Comparison of ENCODE assay signal across 9 cellular contexts in the genomic region with DNA sequence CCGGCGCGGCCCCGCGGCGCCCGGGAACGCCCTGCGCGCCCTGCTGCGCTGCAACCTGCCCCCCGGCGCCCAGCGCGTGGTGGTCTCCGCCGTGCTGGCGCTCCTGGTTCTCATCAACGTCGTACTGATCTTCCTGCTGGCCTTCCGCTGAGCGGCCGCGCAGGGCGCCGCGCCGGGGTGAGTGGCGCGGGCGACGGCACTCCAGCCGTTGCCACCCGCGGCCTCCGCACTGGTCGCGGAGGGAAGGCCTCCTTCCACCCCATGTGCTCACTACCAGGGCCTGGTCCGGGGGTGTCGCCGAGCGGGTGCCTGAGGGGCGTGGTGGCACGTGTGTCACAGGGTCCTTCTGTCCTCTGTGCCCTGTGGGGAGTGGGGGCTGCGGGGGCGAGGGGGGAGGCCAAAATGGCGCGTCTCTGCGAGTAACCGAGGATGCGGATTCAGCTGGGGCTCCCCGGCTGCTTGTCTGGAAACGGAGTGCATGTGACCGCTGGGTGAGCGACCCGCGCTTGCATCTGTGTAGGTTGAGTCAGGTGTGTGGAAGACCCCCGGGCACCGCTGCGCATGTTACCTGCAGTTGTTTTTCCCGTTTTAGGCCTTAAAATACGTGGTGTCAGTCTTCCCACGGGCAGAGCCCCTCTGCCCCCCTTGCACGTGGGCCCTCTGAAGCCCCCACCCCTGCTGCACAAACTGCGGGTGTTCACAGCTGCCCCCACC. TPM values are rescaled to one million over a fixed set of nuclear protein-coding genes. Genes with fewer than 3 reads are reported as not detected.
A peak's percentile ranks its signal among the peaks of the same experiment; 100 is the strongest.
DNase-seq lines count a peak whose midpoint lies in the region; ATAC-seq and TF ChIP-seq lines count a peak whose summit lies in the region.
"Had no signal": no experiment of that assay in that cellular context is flagged by ENCODE, and none has a peak within 500 bp of the region (broad histone marks: within the 10 kb centered on the region; RNA-seq: fewer than 3 reads in every experiment).

No MANE protein-coding gene starts in this region.

- DNase-seq in heart right ventricle, result no peak
- no peak for DNase-seq in Right ventricle myocardium inferior (ENCODE audit: missing footprints)
- DNase-seq in upper lobe of right lung, result peak; percentile 52
- no peak for DNase-seq in effector CD4-positive, alpha-beta T cell
- DNase-seq: DMS153 had no signal

- TF ChIP-seq CTCF in heart right ventricle (IDR thresholded peaks at IDR 0.05) (no peak), nephron (IDR thresholded peaks at IDR 0.05; ENCODE audit: unreplicated experiment in 3 of 3) (no peak), upper lobe of right lung (IDR thresholded peaks at IDR 0.05) (no peak)

- peaks cover 0 to 8% (median 4%) of the 10 kb centered on the region in 9 donors for H3K4me1 ChIP-seq in heart right ventricle
- no peaks in the 10 kb centered on the region for H3K4me1 ChIP-seq in upper lobe of right lung

- ATAC-seq in heart right ventricle, result no peak
- ATAC-seq in Right ventricle myocardium inferior, result no peak
- ATAC-seq in upper lobe of right lung, result no peak
- ATAC-seq in HG03442 (IDR thresholded peaks at IDR 0.05; ENCODE audit: unreplicated experiment), result no peak
- ATAC-seq in HG03039 (IDR thresholded peaks at IDR 0.05; ENCODE audit: unreplicated experiment), result no peak

- peak overlapping the region; percentile 72 to 82 (median 80) for H3K4me3 Mint-ChIP-seq in nephron

- intact Hi-C loops in heart right ventricle (cut with DNase I) (no loop called here), Right ventricle myocardium inferior (cut with DNase I) (no loop called here), upper lobe of right lung (cut with DNase I) (no loop called here)

- peaks cover 6% of the 10 kb centered on the region for H3K4me1 Mint-ChIP-seq in nephron

- no peaks in the 10 kb centered on the region for H3K9me3 Mint-ChIP-seq in nephron

- H3K27ac ChIP-seq in heart right ventricle (no peak overlapping the region), cingulate gyrus (ENCODE audit: low read depth, low read length) (peak overlapping the region; percentile 72), upper lobe of right lung (no peak overlapping the region)

- H3K27me3 ChIP-seq in heart right ventricle (peaks cover 2 to 59% (median 42%) of the 10 kb centered on the region in 7 donors), upper lobe of right lung (peaks cover 33% of the 10 kb centered on the region)

- H3K9me3 ChIP-seq in heart right ventricle, result no peaks in the 10 kb centered on the region
- no peaks in the 10 kb centered on the region for H3K9me3 ChIP-seq in upper lobe of right lung

- WGBS in heart right ventricle, 2 donors, result 8 to 11% methylated on average over 65 of the region's 65 CpGs

- H3K36me3 ChIP-seq in heart right ventricle (no peaks in the 10 kb centered on the region), upper lobe of right lung (no peaks in the 10 kb centered on the region)

- H3K36me3 Mint-ChIP-seq in nephron (ENCODE audit: low read depth), result no peaks in the 10 kb centered on the region

- H3K27me3 Mint-ChIP-seq in nephron (ENCODE audit: low read depth), result peaks cover 17% of the 10 kb centered on the region

- no peak overlapping the region for H3K27ac Mint-ChIP-seq in nephron

- H3K4me3 ChIP-seq in heart right ventricle, result peak overlapping the region in 9 of 10 donors; percentile 17 to 46 (median 37)
- H3K4me3 ChIP-seq in upper lobe of right lung, result peak overlapping the region; percentile 25

RNA-seq across cellular contexts. Expression of a gene that starts 58.0 kb away (rescaled TPM):
- total RNA-seq in heart right ventricle (100 to 1,000 TPM in 2 of 10 donors, 10 to 100 TPM in 8; 64.6 to 112 (median 88.6) TPM), Right ventricle myocardium inferior (85.6 TPM), upper lobe of right lung (77.8 TPM)
- polyA plus RNA-seq in heart right ventricle, result 10 to 100 TPM; 17.3 to 35.2 TPM
